In the genomic region with DNA sequence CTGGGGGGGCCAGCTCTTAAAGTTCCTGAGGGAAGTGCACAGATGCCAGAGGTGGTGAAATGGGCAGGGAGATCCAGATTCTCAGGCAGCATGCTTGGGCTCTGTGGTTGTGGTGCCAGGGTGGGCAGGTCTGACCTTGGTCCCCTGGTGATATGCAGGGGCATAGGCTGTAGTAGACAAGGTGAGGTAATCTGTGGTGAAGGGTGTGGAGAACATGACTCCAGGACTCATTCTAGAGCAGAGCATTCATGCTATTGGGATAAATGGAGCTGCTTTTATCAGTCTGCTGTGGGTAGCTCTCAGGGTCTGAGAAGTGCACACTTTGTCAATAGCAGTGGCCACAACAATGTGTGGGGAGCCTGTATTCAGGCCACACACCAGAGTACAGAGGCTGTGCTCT, we compare ENCODE assay signal across 4 cellular contexts. TPM values are rescaled to one million over a fixed set of nuclear protein-coding genes. Genes with fewer than 3 reads are reported as not detected.
"Had no signal": no experiment of that assay in that cellular context is flagged by ENCODE, and none has a peak within 500 bp of the region (broad histone marks: within the 10 kb centered on the region; RNA-seq: fewer than 3 reads in every experiment).

No MANE protein-coding gene starts in this region.

- DNase-seq: GDM1, GF-D8 had no signal

- H3K4me3 ChIP-seq: GM12878 had no signal

- ATAC-seq: GM12878 had no signal

RNA-seq across cellular contexts. Expression of gene ACVR1C, which starts 16.9 kb away (rescaled TPM):
- total RNA-seq: G401, GM12878 had no signal
- polyA plus RNA-seq: GM12878 had no signal
